In genomic region chr3:152359385-152360248, GRCh38 we compare ENCODE assay signal across 1 cellular context.
TF ChIP-seq lines count a peak whose summit lies in the region.

No MANE protein-coding gene starts in this region.

TF ChIP-seq in IMR-90, 13 proteins besides CTCF, POLR2A, EP300 and RAD21:
- TF ChIP-seq RFX5 (IDR thresholded peaks at IDR 0.05; ENCODE audit: low read depth, low read length), result no peak
- peak; percentile 36; the same call in 1 of the 2 replicates for TF ChIP-seq BHLHE40 (IDR thresholded peaks at IDR 0.05; ENCODE audit: low read depth, low read length)
- TF ChIP-seq CEBPB (IDR thresholded peaks at IDR 0.05; ENCODE audit: low read depth, low read length), result 0 out of 2 replicates have a peak, but pooled peaks have one; percentile 8
